Comparison of ENCODE assay signal across 25 cellular contexts in the genomic region with DNA sequence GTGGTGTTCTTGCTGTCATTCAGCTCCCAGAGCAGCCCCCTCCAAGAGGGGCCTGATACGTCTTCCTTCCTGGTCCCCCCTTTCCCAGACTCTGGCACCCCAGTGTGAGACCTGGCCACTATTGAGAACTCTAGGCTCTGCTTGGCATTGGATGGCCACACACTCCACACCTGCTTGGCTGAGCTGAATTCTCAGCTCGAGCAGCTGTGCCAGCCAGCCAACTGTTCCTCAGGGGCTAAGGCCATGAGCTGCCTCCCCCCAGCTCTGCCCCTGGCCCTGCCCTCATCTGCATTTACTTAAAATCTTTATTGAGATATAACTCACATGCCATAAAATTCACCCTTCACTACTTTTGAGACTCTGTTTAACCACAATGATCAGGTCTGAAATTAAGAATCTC. TPM values are rescaled to one million over a fixed set of nuclear protein-coding genes. Genes with fewer than 3 reads are reported as not detected.
"Had no signal": no experiment of that assay in that cellular context is flagged by ENCODE, and none has a peak within 500 bp of the region (broad histone marks: within the 10 kb centered on the region; RNA-seq: fewer than 3 reads in every experiment).

No MANE protein-coding gene starts in this region.

- H3K27me3 ChIP-seq: MG63, Peyer's patch had no signal

- H3K27ac ChIP-seq: PC-9, Peyer's patch, SJSA1, SK-N-MC had no signal

- H3K36me3 ChIP-seq: MG63, Peyer's patch, SJSA1 had no signal

- H3K9me3 ChIP-seq: MG63, Peyer's patch, SJSA1 had no signal

- FAIRE-seq: HepG2 had no signal

- H3K4me1 ChIP-seq: Peyer's patch had no signal

- H3K4me3 ChIP-seq: MG63, PC-9, Peyer's patch, SJSA1, SK-N-MC had no signal

- ATAC-seq: HepG2, Right ventricle myocardium inferior had no signal

- H3K4me2 ChIP-seq: PC-9 had no signal

- DNase-seq: IMR-90; Karpas-422; KG1; MG63; NCI-H1092; NCI-H1105 treated with DMSO at 0.1 percent for 48 hours; NCI-H1417 treated with DMSO at 0.1 percent for 48 hours; NCI-H146; NCI-H1694 treated with DMSO at 0.1 percent for 48 hours; NCI-H1930; NCI-H2081; NCI-H2107; NCI-H2227 treated with DMSO at 0.1 percent for 48 hours; NCI-H524; NCI-H526 treated with DMSO at 0.1 percent for 48 hours; NCI-H748 treated with DMSO at 0.1 percent for 48 hours; NK-92 treated with Interleukin-12 subunit alpha and Interleukin-12 subunit beta, amount 100 ng/mL, for 24 hours; OCI-M1; PC-9; Peyer's patch; SIG-M5 had no signal

- H2AFZ ChIP-seq: PC-9 had no signal

RNA-seq across cellular contexts. Expression of gene TLL2, which starts 6.7 kb away (rescaled TPM):
- total RNA-seq: PC-9, SJSA1 had no signal
- polyA plus RNA-seq: HepG2 had no signal
